In the genomic region with DNA sequence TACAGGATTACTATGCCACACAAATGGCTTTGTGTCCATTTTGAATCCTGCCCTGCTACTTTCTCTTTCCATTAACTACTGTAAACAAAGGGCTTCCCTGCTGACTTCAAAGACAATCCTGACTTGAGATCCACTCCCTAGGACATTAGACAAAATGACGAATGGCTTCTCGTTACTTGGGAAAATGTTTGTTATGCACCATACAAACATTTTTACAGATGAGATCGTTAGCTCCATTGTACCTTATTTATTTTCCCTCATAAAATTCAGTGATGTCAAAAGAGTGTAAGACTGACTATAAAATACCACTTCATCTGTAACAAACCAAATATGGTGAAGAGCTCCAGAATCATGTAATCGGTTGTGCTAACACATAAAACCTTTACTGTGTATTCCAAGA, we compare ENCODE assay signal across 1 cellular context.
TF ChIP-seq lines count a peak whose summit lies in the region.

No MANE protein-coding gene starts in this region.

TF ChIP-seq in HEK293, 187 proteins besides CTCF, POLR2A, EP300 and RAD21 (continued from another document and continues in another):
- no peak for TF ChIP-seq ZNF19 (tag by site-specific recombination; IDR thresholded peaks at IDR 0.05; ENCODE audit: low read depth)
- no peak for TF ChIP-seq ZNF623 (tag by site-specific recombination; IDR thresholded peaks at IDR 0.05)
- no peak for TF ChIP-seq ZNF114 (tag by site-specific recombination; IDR thresholded peaks at IDR 0.05)
- no peak for TF ChIP-seq ZNF157 (tag by site-specific recombination; IDR thresholded peaks at IDR 0.05)
- TF ChIP-seq BCL6B (tag by site-specific recombination; IDR thresholded peaks at IDR 0.05): peak; percentile 85
- peak; percentile 92 for TF ChIP-seq FEZF1 (tag by site-specific recombination; IDR thresholded peaks at IDR 0.05)
- no peak for TF ChIP-seq ZFP69B (tag by site-specific recombination; IDR thresholded peaks at IDR 0.05)
- TF ChIP-seq ZNF148 (tag by site-specific recombination; IDR thresholded peaks at IDR 0.05; ENCODE audit: borderline replicate concordance): no peak
- peak; percentile 75 for TF ChIP-seq ZBTB17 (tag by site-specific recombination; IDR thresholded peaks at IDR 0.05)
- no peak for TF ChIP-seq ZNF585B (tag by site-specific recombination; IDR thresholded peaks at IDR 0.05)
- no peak for TF ChIP-seq ZNF121 (tag by site-specific recombination; IDR thresholded peaks at IDR 0.05)
- 0 out of 2 replicates have a peak, but pooled peaks have one; percentile 46 for TF ChIP-seq ZBTB21 (tag by site-specific recombination; IDR thresholded peaks at IDR 0.05)
- no peak for TF ChIP-seq ZNF701 (tag by site-specific recombination; IDR thresholded peaks at IDR 0.05)
- TF ChIP-seq, protein P1, sequence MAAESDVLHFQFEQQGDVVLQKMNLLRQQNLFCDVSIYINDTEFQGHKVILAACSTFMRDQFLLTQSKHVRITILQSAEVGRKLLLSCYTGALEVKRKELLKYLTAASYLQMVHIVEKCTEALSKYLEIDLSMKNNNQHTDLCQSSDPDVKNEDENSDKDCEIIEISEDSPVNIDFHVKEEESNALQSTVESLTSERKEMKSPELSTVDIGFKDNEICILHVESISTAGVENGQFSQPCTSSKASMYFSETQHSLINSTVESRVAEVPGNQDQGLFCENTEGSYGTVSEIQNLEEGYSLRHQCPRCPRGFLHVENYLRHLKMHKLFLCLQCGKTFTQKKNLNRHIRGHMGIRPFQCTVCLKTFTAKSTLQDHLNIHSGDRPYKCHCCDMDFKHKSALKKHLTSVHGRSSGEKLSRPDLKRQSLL (tag by site-specific recombination; IDR thresholded peaks at IDR 0.05): peak; percentile 62; the same call in 1 of the 2 replicates
- TF ChIP-seq ZXDB (tag by site-specific recombination; IDR thresholded peaks at IDR 0.05): no peak; the same call in 1 of the 2 replicates
- TF ChIP-seq, protein P2, sequence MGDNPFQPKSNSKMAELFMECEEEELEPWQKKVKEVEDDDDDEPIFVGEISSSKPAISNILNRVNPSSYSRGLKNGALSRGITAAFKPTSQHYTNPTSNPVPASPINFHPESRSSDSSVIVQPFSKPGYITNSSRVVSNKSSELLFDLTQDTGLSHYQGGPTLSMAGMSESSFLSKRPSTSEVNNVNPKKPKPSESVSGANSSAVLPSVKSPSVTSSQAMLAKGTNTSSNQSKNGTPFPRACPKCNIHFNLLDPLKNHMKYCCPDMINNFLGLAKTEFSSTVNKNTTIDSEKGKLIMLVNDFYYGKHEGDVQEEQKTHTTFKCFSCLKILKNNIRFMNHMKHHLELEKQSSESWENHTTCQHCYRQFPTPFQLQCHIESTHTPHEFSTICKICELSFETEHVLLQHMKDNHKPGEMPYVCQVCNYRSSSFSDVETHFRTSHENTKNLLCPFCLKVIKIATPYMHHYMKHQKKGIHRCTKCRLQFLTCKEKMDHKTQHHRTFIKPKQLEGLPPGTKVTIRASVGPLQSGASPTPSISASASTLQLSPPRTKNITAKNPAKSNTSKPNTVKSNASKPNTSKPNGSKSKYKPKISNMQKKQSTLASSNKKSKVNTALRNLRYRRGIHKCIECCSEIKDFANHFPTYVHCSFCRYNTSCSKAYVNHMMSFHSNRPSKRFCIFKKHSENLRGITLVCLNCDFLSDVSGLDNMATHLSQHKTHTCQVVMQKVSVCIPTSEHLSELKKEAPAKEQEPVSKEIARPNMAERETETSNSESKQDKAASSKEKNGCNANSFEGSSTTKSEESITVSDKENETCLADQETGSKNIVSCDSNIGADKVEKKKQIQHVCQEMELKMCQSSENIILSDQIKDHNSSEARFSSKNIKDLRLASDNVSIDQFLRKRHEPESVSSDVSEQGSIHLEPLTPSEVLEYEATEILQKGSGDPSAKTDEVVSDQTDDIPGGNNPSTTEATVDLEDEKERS (tag by site-specific recombination; IDR thresholded peaks at IDR 0.05): no peak
- no peak for TF ChIP-seq ZNF768 (tag by site-specific recombination; IDR thresholded peaks at IDR 0.05)
- no peak; the same call in 1 of the 2 replicates for TF ChIP-seq ZNF488 (tag by site-specific recombination; IDR thresholded peaks at IDR 0.05)
- TF ChIP-seq ZNF24 (tag by site-specific recombination; IDR thresholded peaks at IDR 0.05): peak; percentile 88
- no peak for TF ChIP-seq SALL2 (tag by site-specific recombination; IDR thresholded peaks at IDR 0.05; ENCODE audit: borderline replicate concordance)
- peak; percentile 87; the same call in 1 of the 2 replicates for TF ChIP-seq ZNF561 (tag by site-specific recombination; IDR thresholded peaks at IDR 0.05; ENCODE audit: borderline replicate concordance)
- TF ChIP-seq ZNF140 (tag by site-specific recombination; IDR thresholded peaks at IDR 0.05): no peak
- TF ChIP-seq TSHZ1 (tag by site-specific recombination; IDR thresholded peaks at IDR 0.05; ENCODE audit: borderline replicate concordance): peak; percentile 75
- peak; percentile 92 for TF ChIP-seq ZBTB1 (tag by site-specific recombination; IDR thresholded peaks at IDR 0.05)
- TF ChIP-seq, protein P3, sequence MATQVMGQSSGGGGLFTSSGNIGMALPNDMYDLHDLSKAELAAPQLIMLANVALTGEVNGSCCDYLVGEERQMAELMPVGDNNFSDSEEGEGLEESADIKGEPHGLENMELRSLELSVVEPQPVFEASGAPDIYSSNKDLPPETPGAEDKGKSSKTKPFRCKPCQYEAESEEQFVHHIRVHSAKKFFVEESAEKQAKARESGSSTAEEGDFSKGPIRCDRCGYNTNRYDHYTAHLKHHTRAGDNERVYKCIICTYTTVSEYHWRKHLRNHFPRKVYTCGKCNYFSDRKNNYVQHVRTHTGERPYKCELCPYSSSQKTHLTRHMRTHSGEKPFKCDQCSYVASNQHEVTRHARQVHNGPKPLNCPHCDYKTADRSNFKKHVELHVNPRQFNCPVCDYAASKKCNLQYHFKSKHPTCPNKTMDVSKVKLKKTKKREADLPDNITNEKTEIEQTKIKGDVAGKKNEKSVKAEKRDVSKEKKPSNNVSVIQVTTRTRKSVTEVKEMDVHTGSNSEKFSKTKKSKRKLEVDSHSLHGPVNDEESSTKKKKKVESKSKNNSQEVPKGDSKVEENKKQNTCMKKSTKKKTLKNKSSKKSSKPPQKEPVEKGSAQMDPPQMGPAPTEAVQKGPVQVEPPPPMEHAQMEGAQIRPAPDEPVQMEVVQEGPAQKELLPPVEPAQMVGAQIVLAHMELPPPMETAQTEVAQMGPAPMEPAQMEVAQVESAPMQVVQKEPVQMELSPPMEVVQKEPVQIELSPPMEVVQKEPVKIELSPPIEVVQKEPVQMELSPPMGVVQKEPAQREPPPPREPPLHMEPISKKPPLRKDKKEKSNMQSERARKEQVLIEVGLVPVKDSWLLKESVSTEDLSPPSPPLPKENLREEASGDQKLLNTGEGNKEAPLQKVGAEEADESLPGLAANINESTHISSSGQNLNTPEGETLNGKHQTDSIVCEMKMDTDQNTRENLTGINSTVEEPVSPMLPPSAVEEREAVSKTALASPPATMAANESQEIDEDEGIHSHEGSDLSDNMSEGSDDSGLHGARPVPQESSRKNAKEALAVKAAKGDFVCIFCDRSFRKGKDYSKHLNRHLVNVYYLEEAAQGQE (tag by site-specific recombination; IDR thresholded peaks at IDR 0.05): no peak
- no peak for TF ChIP-seq ZNF548 (tag by site-specific recombination; IDR thresholded peaks at IDR 0.05)
- no peak for TF ChIP-seq ZNF704 (tag by site-specific recombination; IDR thresholded peaks at IDR 0.05)
- TF ChIP-seq ZNF658 (tag by site-specific recombination; IDR thresholded peaks at IDR 0.05): no peak
- TF ChIP-seq, protein P4, sequence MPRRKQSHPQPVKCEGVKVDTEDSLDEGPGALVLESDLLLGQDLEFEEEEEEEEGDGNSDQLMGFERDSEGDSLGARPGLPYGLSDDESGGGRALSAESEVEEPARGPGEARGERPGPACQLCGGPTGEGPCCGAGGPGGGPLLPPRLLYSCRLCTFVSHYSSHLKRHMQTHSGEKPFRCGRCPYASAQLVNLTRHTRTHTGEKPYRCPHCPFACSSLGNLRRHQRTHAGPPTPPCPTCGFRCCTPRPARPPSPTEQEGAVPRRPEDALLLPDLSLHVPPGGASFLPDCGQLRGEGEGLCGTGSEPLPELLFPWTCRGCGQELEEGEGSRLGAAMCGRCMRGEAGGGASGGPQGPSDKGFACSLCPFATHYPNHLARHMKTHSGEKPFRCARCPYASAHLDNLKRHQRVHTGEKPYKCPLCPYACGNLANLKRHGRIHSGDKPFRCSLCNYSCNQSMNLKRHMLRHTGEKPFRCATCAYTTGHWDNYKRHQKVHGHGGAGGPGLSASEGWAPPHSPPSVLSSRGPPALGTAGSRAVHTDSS (tag by site-specific recombination; IDR thresholded peaks at IDR 0.05): no peak
- peak; percentile 89 for TF ChIP-seq GLI2 (tag by site-specific recombination; IDR thresholded peaks at IDR 0.05; ENCODE audit: borderline replicate concordance, low read depth)
- TF ChIP-seq, protein P5, sequence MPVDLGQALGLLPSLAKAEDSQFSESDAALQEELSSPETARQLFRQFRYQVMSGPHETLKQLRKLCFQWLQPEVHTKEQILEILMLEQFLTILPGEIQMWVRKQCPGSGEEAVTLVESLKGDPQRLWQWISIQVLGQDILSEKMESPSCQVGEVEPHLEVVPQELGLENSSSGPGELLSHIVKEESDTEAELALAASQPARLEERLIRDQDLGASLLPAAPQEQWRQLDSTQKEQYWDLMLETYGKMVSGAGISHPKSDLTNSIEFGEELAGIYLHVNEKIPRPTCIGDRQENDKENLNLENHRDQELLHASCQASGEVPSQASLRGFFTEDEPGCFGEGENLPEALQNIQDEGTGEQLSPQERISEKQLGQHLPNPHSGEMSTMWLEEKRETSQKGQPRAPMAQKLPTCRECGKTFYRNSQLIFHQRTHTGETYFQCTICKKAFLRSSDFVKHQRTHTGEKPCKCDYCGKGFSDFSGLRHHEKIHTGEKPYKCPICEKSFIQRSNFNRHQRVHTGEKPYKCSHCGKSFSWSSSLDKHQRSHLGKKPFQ (tag by site-specific recombination; IDR thresholded peaks at IDR 0.05): peak; percentile 80
